ENCODE assay signal across 12 cellular contexts in the genomic region with DNA sequence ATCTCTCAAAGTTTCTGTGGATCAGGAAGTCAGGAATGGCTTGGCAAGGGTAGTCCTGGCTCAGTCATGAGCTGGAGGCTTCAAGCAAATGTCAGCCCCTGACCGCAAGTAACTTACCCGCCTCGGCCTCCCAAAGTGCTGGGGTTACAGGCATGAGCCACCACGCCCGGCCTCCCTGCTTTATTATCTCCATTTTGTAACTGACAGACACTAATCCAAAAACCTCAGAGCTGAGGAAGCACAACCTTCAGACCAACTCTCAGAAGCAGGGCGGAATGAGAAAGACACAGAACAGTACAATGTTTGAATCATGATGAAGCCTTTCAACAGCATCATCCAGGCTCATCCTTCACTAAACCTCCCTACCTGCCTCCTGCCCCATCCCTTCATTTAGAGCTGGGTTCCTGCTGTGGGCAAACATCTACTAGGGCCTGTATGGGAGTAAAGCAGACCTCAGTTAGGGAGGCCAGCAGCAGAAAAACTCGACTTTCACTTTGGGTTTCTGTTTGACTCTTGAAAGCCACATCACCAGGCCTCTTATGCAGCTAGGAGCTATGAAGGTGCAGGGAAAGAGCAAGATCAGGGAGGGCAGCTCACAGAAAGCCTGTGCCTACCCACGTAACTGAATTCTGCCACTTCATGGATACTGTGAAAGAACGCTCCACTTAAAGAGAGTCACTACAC.
DNase-seq lines count a peak whose midpoint lies in the region; ATAC-seq, FAIRE-seq and TF ChIP-seq lines count a peak whose summit lies in the region.
"Had no signal": no experiment of that assay in that cellular context is flagged by ENCODE, and none has a peak within 500 bp of the region (broad histone marks: within the 10 kb centered on the region; RNA-seq: fewer than 3 reads in every experiment).

No MANE protein-coding gene starts in this region.

- TF ChIP-seq CTCF in testis (IDR thresholded peaks at IDR 0.05), result no peak

- peak overlapping the region in 3 of 7 donors; percentile 29 to 52 (median 30) for H3K4me3 Mint-ChIP-seq in CD8-positive, alpha-beta memory T cell
- peak overlapping the region; percentile 25 for H3K4me3 Mint-ChIP-seq in T-helper 2 cell treated with Interferon-gamma antibody and Interleukin-4, amounts not matched to agents 5 μg/mL and 100 μg/mL, for 36 hours
- H3K4me3 Mint-ChIP-seq: memory B cell had no signal

- WGBS in testis, 2 donors, result 91 to 97% methylated on average over 9 of the region's 9 CpGs

- CTCF ChIA-PET in CD8-positive, alpha-beta memory T cell (lab: Charles Lee), result interaction anchor here (1.0 to 2.8 kb wide), 2 partner anchors 19 to 41 kb away, joined by 3 to 10 read pairs; no protein-coding TSS in a partner anchor

- no peaks in the 10 kb centered on the region for H3K27me3 ChIP-seq in CD8-positive, alpha-beta memory T cell (ENCODE audit: insufficient read depth, low read length, poor library complexity, severe bottlenecking)
- no peaks in the 10 kb centered on the region for H3K27me3 ChIP-seq in testis
- H3K27me3 ChIP-seq: esophagus squamous epithelium had no signal

- no peak for FAIRE-seq in HTR-8/SVneo (lab: Jason Lieb, UNC)

- peak overlapping the region in 5 of 8 donors; percentile 14 to 83 (median 54) for H3K27ac Mint-ChIP-seq in CD8-positive, alpha-beta memory T cell
- peak overlapping the region; percentile 80 for H3K27ac Mint-ChIP-seq in T-helper 2 cell treated with Interferon-gamma antibody and Interleukin-4, amounts not matched to agents 5 μg/mL and 100 μg/mL, for 36 hours
- H3K27ac Mint-ChIP-seq: memory B cell had no signal

- no peak for DNase-seq in CD8-positive, alpha-beta memory T cell
- DNase-seq in T-helper 2 cell treated with Interferon-gamma antibody and Interleukin-4, amounts not matched to agents 5 μg/mL and 100 μg/mL, for 36 hours (ENCODE audit: low spot score), result peak; percentile 44
- DNase-seq in testis, result no peak
- DNase-seq in HTR-8/SVneo (ENCODE audit: insufficient read length, low spot score), result no peak
- no peak for DNase-seq in islet precursor cell
- DNase-seq: esophagus squamous epithelium, NCI-H1048 had no signal

- POLR2A ChIA-PET in CD8-positive, alpha-beta memory T cell (lab: Charles Lee), result no interaction called here

- intact Hi-C loops in testis (cut with DNase I; ENCODE audit: low total_unique reads), result no loop called here

- peaks cover 13 to 21% (median 20%) of the 10 kb centered on the region in 3 donors for H3K4me1 Mint-ChIP-seq in CD8-positive, alpha-beta memory T cell
- H3K4me1 Mint-ChIP-seq in T-helper 2 cell treated with Interferon-gamma antibody and Interleukin-4, amounts not matched to agents 5 μg/mL and 100 μg/mL, for 36 hours (ENCODE audit: low read depth), result peaks cover 16% of the 10 kb centered on the region
- H3K4me1 Mint-ChIP-seq: memory B cell had no signal

- H3K4me1 ChIP-seq in CD8-positive, alpha-beta memory T cell (ENCODE audit: insufficient read depth, low read length), result peaks cover 6% of the 10 kb centered on the region
- H3K4me1 ChIP-seq in testis, result no peaks in the 10 kb centered on the region

- H3K36me3 Mint-ChIP-seq in CD8-positive, alpha-beta memory T cell, result peaks cover 0 to 4% (median 3%) of the 10 kb centered on the region in 3 donors
- H3K36me3 Mint-ChIP-seq in T-helper 2 cell treated with Interferon-gamma antibody and Interleukin-4, amounts not matched to agents 5 μg/mL and 100 μg/mL, for 36 hours (ENCODE audit: low read depth), result no peaks in the 10 kb centered on the region
- H3K36me3 Mint-ChIP-seq: memory B cell had no signal

- no peaks in the 10 kb centered on the region for H3K27me3 Mint-ChIP-seq in CD8-positive, alpha-beta memory T cell
- H3K27me3 Mint-ChIP-seq in T-helper 2 cell treated with Interferon-gamma antibody and Interleukin-4, amounts not matched to agents 5 μg/mL and 100 μg/mL, for 36 hours (ENCODE audit: low read depth), result no peaks in the 10 kb centered on the region

- no peaks in the 10 kb centered on the region for H3K9me3 Mint-ChIP-seq in CD8-positive, alpha-beta memory T cell
- no peaks in the 10 kb centered on the region for H3K9me3 Mint-ChIP-seq in T-helper 2 cell treated with Interferon-gamma antibody and Interleukin-4, amounts not matched to agents 5 μg/mL and 100 μg/mL, for 36 hours

- H3K27ac ChIP-seq in CD8-positive, alpha-beta memory T cell (ENCODE audit: low read depth, low read length), result no peak overlapping the region
- H3K27ac ChIP-seq in testis, result no peak overlapping the region
- H3K27ac ChIP-seq: esophagus squamous epithelium had no signal

- no peak for TF ChIP-seq POLR2A in testis (IDR thresholded peaks at IDR 0.05)

- ATAC-seq in GM19025 (IDR thresholded peaks at IDR 0.05; ENCODE audit: low read depth, unreplicated experiment), result peak; percentile 95
- peak; percentile 97 for ATAC-seq in HG02852 (IDR thresholded peaks at IDR 0.05; ENCODE audit: unreplicated experiment)
- no peak for ATAC-seq in HG03457 (IDR thresholded peaks at IDR 0.05; ENCODE audit: unreplicated experiment)
- ATAC-seq: Right ventricle myocardium inferior had no signal

- no peaks in the 10 kb centered on the region for H3K9me3 ChIP-seq in CD8-positive, alpha-beta memory T cell (ENCODE audit: low read length)
- no peaks in the 10 kb centered on the region for H3K9me3 ChIP-seq in testis
- H3K9me3 ChIP-seq: esophagus squamous epithelium had no signal

- no peaks in the 10 kb centered on the region for H3K36me3 ChIP-seq in CD8-positive, alpha-beta memory T cell (ENCODE audit: insufficient read depth, low read length)
- no peaks in the 10 kb centered on the region for H3K36me3 ChIP-seq in testis (ENCODE audit: low read depth, missing control alignments)
- H3K36me3 ChIP-seq: esophagus squamous epithelium had no signal

- H3K4me3 ChIP-seq in CD8-positive, alpha-beta memory T cell (ENCODE audit: low read length), result no peak overlapping the region
- no peak overlapping the region for H3K4me3 ChIP-seq in testis
- H3K4me3 ChIP-seq: esophagus squamous epithelium had no signal
